Comparison of ENCODE assay signal across 17 cellular contexts in genomic region chr13:34294483-34295129, GRCh38.
DNase-seq lines count a peak whose midpoint lies in the region; ATAC-seq and TF ChIP-seq lines count a peak whose summit lies in the region.
"Had no signal": no experiment of that assay in that cellular context is flagged by ENCODE, and none has a peak within 500 bp of the region (broad histone marks: within the 10 kb centered on the region; RNA-seq: fewer than 3 reads in every experiment).

No MANE protein-coding gene starts in this region.

- H3K36me3 ChIP-seq in mammary epithelial cell (ENCODE audit: insufficient read depth, low read length) = no peaks in the 10 kb centered on the region
- H3K36me3 ChIP-seq in adipocyte (ENCODE audit: control insufficient read depth, insufficient read depth, low read length, severe bottlenecking) = no peaks in the 10 kb centered on the region
- no peaks in the 10 kb centered on the region for H3K36me3 ChIP-seq in testis (ENCODE audit: low read depth, missing control alignments)
- H3K36me3 ChIP-seq: esophagus squamous epithelium had no signal

- no TSS peak for BruUV-seq in mammary epithelial cell (replicated peaks; lab: Mats Ljungman, UMichigan)
- no TSS peak for BruUV-seq in MCF 10A (replicated peaks; lab: Mats Ljungman, UMichigan)

- no peak for TF ChIP-seq POLR2A in testis (IDR thresholded peaks at IDR 0.05)

- H3K36me3 Mint-ChIP-seq in MCF 10A (ENCODE audit: insufficient read depth, unreplicated experiment) = no peaks in the 10 kb centered on the region
- no peaks in the 10 kb centered on the region for H3K36me3 Mint-ChIP-seq in progenitor cell of endocrine pancreas (ENCODE audit: insufficient read depth)

- H4K20me1 ChIP-seq in mammary epithelial cell (ENCODE audit: insufficient read depth, low read length) = no peaks in the 10 kb centered on the region

- peak; percentile 36 for DNase-seq in mammary epithelial cell
- no peak for DNase-seq in MCF 10A (ENCODE audit: unreplicated experiment)
- no peak for DNase-seq in adipocyte (ENCODE audit: low read depth)
- peak; percentile 30 for DNase-seq in left ventricle myocardium superior
- peak; percentile 30 for DNase-seq in testis
- no peak for DNase-seq in T-helper 2 cell
- no peak for DNase-seq in progenitor cell of endocrine pancreas (ENCODE audit: low spot score, unreplicated experiment)
- DNase-seq: activated CD4-positive, alpha-beta T cell treated with anti-CD3 and anti-CD28 coated beads for 48 hours; caudate nucleus; esophagus squamous epithelium; stimulated activated CD4-positive, alpha-beta T cell treated with anti-CD3 and anti-CD28 coated beads, Interleukin-15, amount 100 ng/mL, for 24 hours; stimulated activated CD8-positive, alpha-beta memory T cell treated with anti-CD3 and anti-CD28 coated beads, Interleukin-4, amount 100 ng/mL, for 48 hours; T-helper 1 cell had no signal

- CTCF ChIA-PET in mammary epithelial cell (lab: Charles Lee; ENCODE audit: low non-redundant PET) = no interaction called here
- CTCF ChIA-PET in MCF 10A (lab: Yijun Ruan, JAX) = no interaction called here

- dilution Hi-C loops in mammary epithelial cell (cut with HindIII; ENCODE audit: low sequenced_read_pairs) = no loop called here

- H3K27ac ChIP-seq in mammary epithelial cell (ENCODE audit: insufficient read depth, low read depth, low read length) = no peak overlapping the region
- H3K27ac ChIP-seq in testis = no peak overlapping the region

- peak; percentile 82 for ATAC-seq in left ventricle myocardium superior
- ATAC-seq in GM19395 (IDR thresholded peaks at IDR 0.05; ENCODE audit: unreplicated experiment) = no peak
- ATAC-seq: activated T-helper 17 cell treated with anti-CD3 and anti-CD28 coated beads, Interleukin-2, amount 50 U/mL, for 72 hours had no signal

- H2AFZ ChIP-seq in mammary epithelial cell (ENCODE audit: low read depth, low read length) = peak overlapping the region; percentile 90

- TF ChIP-seq CTCF in mammary epithelial cell (conservative IDR thresholded peaks at IDR 0.05 in 1 of 2, IDR thresholded peaks at IDR 0.05 in 1 of 2; ENCODE audit: extremely low read depth in 1 of 2, insufficient read depth in 1 of 2, low read depth in 1 of 2, low read length in 2 of 2) = no peak
- TF ChIP-seq CTCF in MCF 10A (IDR thresholded peaks at IDR 0.05; ENCODE audit: unreplicated experiment) = no peak
- TF ChIP-seq CTCF in testis (IDR thresholded peaks at IDR 0.05) = no peak
- TF ChIP-seq CTCF in progenitor cell of endocrine pancreas (IDR thresholded peaks at IDR 0.05; ENCODE audit: unreplicated experiment) = no peak

- POLR2A ChIA-PET in MCF 10A (lab: Yijun Ruan, JAX) = no interaction called here

- WGBS in mammary epithelial cell (ENCODE audit: low coverage, missing lambda C conversion rate) = 23% methylated on average over 5 of the region's 5 CpGs
- WGBS in testis, 2 donors = 27 to 28% methylated on average over 5 of the region's 5 CpGs

- H3K4me3 ChIP-seq in mammary epithelial cell (replicated peaks in 1 of 3; ENCODE audit: insufficient read depth in 1 of 3, low read depth in 2 of 3, low read length in 3 of 3) (no peak overlapping the region), adipocyte (ENCODE audit: low read length) (peak overlapping the region; percentile 67), testis (no peak overlapping the region)
- H3K4me3 ChIP-seq: esophagus squamous epithelium had no signal

- intact Hi-C loops in mammary epithelial cell (cut with micrococcal nuclease) (no loop called here), MCF 10A (cut with micrococcal nuclease) (no loop called here), left ventricle myocardium superior (cut with micrococcal nuclease) (no loop called here), testis (cut with DNase I; ENCODE audit: low total_unique reads) (no loop called here)

- H3K79me2 ChIP-seq in mammary epithelial cell (ENCODE audit: insufficient read depth, low read length) = no peaks in the 10 kb centered on the region

- H3K9me3 ChIP-seq in mammary epithelial cell (replicated peaks; ENCODE audit: insufficient read depth, low read length) (no peaks in the 10 kb centered on the region), adipocyte (ENCODE audit: control insufficient read depth, low read length) (no peaks in the 10 kb centered on the region), testis (no peaks in the 10 kb centered on the region)
- H3K9me3 ChIP-seq: esophagus squamous epithelium had no signal

- no peak overlapping the region for H3K27ac Mint-ChIP-seq in MCF 10A (ENCODE audit: low read depth, unreplicated experiment)
- no peak overlapping the region for H3K27ac Mint-ChIP-seq in progenitor cell of endocrine pancreas
- H3K27ac Mint-ChIP-seq: activated T-helper 17 cell treated with anti-CD3 and anti-CD28 coated beads, Interleukin-2, amount 50 U/mL, for 72 hours; B cell had no signal

- no peak overlapping the region for H3K9ac ChIP-seq in mammary epithelial cell (ENCODE audit: insufficient read depth, low read length)
- peak overlapping the region; percentile 70 for H3K9ac ChIP-seq in adipocyte (ENCODE audit: low read length)

- H3K4me1 ChIP-seq in mammary epithelial cell (ENCODE audit: insufficient read depth, low read length) (peaks cover 10% of the 10 kb centered on the region), adipocyte (ENCODE audit: control insufficient read depth, insufficient read depth, low read length) (no peaks in the 10 kb centered on the region), testis (no peaks in the 10 kb centered on the region)

- in situ Hi-C loops in mammary epithelial cell (cut with MboI; ENCODE audit: low sequenced_read_pairs in 2 of 2) = no loop called here

- H3K4me1 Mint-ChIP-seq in MCF 10A (ENCODE audit: insufficient read depth, unreplicated experiment) (no peaks in the 10 kb centered on the region), progenitor cell of endocrine pancreas (ENCODE audit: low read depth) (peaks cover 10% of the 10 kb centered on the region)
- H3K4me1 Mint-ChIP-seq: activated T-helper 17 cell treated with anti-CD3 and anti-CD28 coated beads, Interleukin-2, amount 50 U/mL, for 72 hours; B cell had no signal

- no peaks in the 10 kb centered on the region for H3K27me3 Mint-ChIP-seq in MCF 10A (ENCODE audit: insufficient read depth, unreplicated experiment)
- H3K27me3 Mint-ChIP-seq in progenitor cell of endocrine pancreas = no peaks in the 10 kb centered on the region
- H3K27me3 Mint-ChIP-seq: activated T-helper 17 cell treated with anti-CD3 and anti-CD28 coated beads, Interleukin-2, amount 50 U/mL, for 72 hours; B cell had no signal

- peak overlapping the region; percentile 23 for H3K4me2 ChIP-seq in mammary epithelial cell (ENCODE audit: insufficient read depth, low read depth, low read length)

- H3K27me3 ChIP-seq in mammary epithelial cell (ENCODE audit: insufficient read depth, low read length) = no peaks in the 10 kb centered on the region
- H3K27me3 ChIP-seq in adipocyte (replicated peaks; ENCODE audit: control insufficient read depth, insufficient read depth, low read length) = no peaks in the 10 kb centered on the region
- H3K27me3 ChIP-seq in testis = no peaks in the 10 kb centered on the region
- H3K27me3 ChIP-seq: esophagus squamous epithelium had no signal

- H3K9me3 Mint-ChIP-seq in MCF 10A (ENCODE audit: unreplicated experiment) (no peaks in the 10 kb centered on the region), progenitor cell of endocrine pancreas (ENCODE audit: low read depth) (no peaks in the 10 kb centered on the region)
- H3K9me3 Mint-ChIP-seq: activated T-helper 17 cell treated with anti-CD3 and anti-CD28 coated beads, Interleukin-2, amount 50 U/mL, for 72 hours; neural crest cell had no signal

- H3K4me3 Mint-ChIP-seq in MCF 10A (ENCODE audit: unreplicated experiment) (no peak overlapping the region), progenitor cell of endocrine pancreas (ENCODE audit: low read depth) (no peak overlapping the region)
- H3K4me3 Mint-ChIP-seq: activated T-helper 17 cell treated with anti-CD3 and anti-CD28 coated beads, Interleukin-2, amount 50 U/mL, for 72 hours; B cell; neural crest cell had no signal

Comparison
In these comparisons a context has a peak if more than half of its experiments do, and no peak if none do; other contexts are left out.
1. DNase-seq: peak in mammary epithelial cell (single experiment), left ventricle myocardium superior (single experiment) and testis (single experiment); none in MCF 10A (single experiment), adipocyte (single experiment), T-helper 2 cell (0 of 5) and progenitor cell of endocrine pancreas (single experiment).